Comparison of ENCODE assay signal across 1 cellular context in genomic region chr16:19110537-19111391, GRCh38.
A peak's percentile ranks its signal among the peaks of the same experiment; 100 is the strongest.
TF ChIP-seq lines count a peak whose summit lies in the region.

No MANE protein-coding gene starts in this region.

TF ChIP-seq in HepG2, 621 proteins besides CTCF, POLR2A, EP300 and RAD21 (continued from another document and continues in another):
- TF ChIP-seq, protein P1, sequence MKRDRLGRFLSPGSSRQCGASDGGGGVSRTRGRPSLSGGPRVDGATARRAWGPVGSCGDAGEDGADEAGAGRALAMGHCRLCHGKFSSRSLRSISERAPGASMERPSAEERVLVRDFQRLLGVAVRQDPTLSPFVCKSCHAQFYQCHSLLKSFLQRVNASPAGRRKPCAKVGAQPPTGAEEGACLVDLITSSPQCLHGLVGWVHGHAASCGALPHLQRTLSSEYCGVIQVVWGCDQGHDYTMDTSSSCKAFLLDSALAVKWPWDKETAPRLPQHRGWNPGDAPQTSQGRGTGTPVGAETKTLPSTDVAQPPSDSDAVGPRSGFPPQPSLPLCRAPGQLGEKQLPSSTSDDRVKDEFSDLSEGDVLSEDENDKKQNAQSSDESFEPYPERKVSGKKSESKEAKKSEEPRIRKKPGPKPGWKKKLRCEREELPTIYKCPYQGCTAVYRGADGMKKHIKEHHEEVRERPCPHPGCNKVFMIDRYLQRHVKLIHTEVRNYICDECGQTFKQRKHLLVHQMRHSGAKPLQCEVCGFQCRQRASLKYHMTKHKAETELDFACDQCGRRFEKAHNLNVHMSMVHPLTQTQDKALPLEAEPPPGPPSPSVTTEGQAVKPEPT (CRISPR knock-in tag; IDR thresholded peaks at IDR 0.05; ENCODE audit: low read depth), result no peak
- TF ChIP-seq PLSCR1 (CRISPR knock-in tag; IDR thresholded peaks at IDR 0.05; ENCODE audit: borderline replicate concordance) (no peak), LRRFIP1 (CRISPR knock-in tag; conservative IDR thresholded peaks at IDR 0.05) (no peak), MBD4 (IDR thresholded peaks at IDR 0.05; ENCODE audit: borderline replicate concordance, low read length) (no peak), ZNF407 (CRISPR knock-in tag; IDR thresholded peaks at IDR 0.05; ENCODE audit: not compliant biosample characterization) (no peak), GMEB1 (CRISPR knock-in tag; IDR thresholded peaks at IDR 0.05; ENCODE audit: borderline replicate concordance) (no peak), KLF12 (CRISPR knock-in tag; IDR thresholded peaks at IDR 0.05; ENCODE audit: borderline replicate concordance) (0 out of 2 replicates have a peak, but pooled peaks have one; percentile 35), THAP8 (CRISPR knock-in tag; IDR thresholded peaks at IDR 0.05; ENCODE audit: borderline replicate concordance) (no peak), SIX1 (CRISPR knock-in tag; IDR thresholded peaks at IDR 0.05; ENCODE audit: borderline replicate concordance) (peak; percentile 6; the same call in 1 of the 2 replicates), SOX6 (IDR thresholded peaks at IDR 0.05) (no peak), SOX6 (CRISPR knock-in tag; IDR thresholded peaks at IDR 0.05) (peak; percentile 32; the same call in 1 of the 2 replicates), ZNF207 (IDR thresholded peaks at IDR 0.05; ENCODE audit: borderline replicate concordance) (no peak), SMARCC2 (IDR thresholded peaks at IDR 0.05) (no peak), ARID3A (IDR thresholded peaks at IDR 0.05; ENCODE audit: low read depth, low read length) (peak; percentile 84), ZNF292 (CRISPR knock-in tag; IDR thresholded peaks at IDR 0.05; ENCODE audit: borderline replicate concordance, low read depth) (no peak), ZNF790 (CRISPR knock-in tag; IDR thresholded peaks at IDR 0.05; ENCODE audit: borderline replicate concordance) (no peak), HOXA3 (CRISPR knock-in tag; IDR thresholded peaks at IDR 0.05) (no peak), ZNF788 (CRISPR knock-in tag; IDR thresholded peaks at IDR 0.05; ENCODE audit: borderline replicate concordance) (0 out of 2 replicates have a peak, but pooled peaks have one; percentile 9), ZNF766 (CRISPR knock-in tag; IDR thresholded peaks at IDR 0.05; ENCODE audit: borderline replicate concordance) (no peak), ATM (IDR thresholded peaks at IDR 0.05; ENCODE audit: borderline replicate concordance) (no peak), ZNF256 (CRISPR knock-in tag; conservative IDR thresholded peaks at IDR 0.05) (no peak), CENPT (CRISPR knock-in tag; IDR thresholded peaks at IDR 0.05; ENCODE audit: low read depth) (no peak), ZFX (CRISPR knock-in tag; IDR thresholded peaks at IDR 0.05; ENCODE audit: low read depth) (no peak; the same call in 1 of the 2 replicates), ASH2L (IDR thresholded peaks at IDR 0.05; ENCODE audit: insufficient read length, low read depth, low read length) (peak; percentile 45)
- TF ChIP-seq, protein P2, sequence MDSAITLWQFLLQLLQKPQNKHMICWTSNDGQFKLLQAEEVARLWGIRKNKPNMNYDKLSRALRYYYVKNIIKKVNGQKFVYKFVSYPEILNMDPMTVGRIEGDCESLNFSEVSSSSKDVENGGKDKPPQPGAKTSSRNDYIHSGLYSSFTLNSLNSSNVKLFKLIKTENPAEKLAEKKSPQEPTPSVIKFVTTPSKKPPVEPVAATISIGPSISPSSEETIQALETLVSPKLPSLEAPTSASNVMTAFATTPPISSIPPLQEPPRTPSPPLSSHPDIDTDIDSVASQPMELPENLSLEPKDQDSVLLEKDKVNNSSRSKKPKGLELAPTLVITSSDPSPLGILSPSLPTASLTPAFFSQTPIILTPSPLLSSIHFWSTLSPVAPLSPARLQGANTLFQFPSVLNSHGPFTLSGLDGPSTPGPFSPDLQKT (CRISPR knock-in tag; IDR thresholded peaks at IDR 0.05; ENCODE audit: borderline replicate concordance), result no peak
- TF ChIP-seq, protein P3, sequence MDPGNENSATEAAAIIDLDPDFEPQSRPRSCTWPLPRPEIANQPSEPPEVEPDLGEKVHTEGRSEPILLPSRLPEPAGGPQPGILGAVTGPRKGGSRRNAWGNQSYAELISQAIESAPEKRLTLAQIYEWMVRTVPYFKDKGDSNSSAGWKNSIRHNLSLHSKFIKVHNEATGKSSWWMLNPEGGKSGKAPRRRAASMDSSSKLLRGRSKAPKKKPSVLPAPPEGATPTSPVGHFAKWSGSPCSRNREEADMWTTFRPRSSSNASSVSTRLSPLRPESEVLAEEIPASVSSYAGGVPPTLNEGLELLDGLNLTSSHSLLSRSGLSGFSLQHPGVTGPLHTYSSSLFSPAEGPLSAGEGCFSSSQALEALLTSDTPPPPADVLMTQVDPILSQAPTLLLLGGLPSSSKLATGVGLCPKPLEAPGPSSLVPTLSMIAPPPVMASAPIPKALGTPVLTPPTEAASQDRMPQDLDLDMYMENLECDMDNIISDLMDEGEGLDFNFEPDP (CRISPR knock-in tag; conservative IDR thresholded peaks at IDR 0.05), result no peak
- TF ChIP-seq, protein P4, sequence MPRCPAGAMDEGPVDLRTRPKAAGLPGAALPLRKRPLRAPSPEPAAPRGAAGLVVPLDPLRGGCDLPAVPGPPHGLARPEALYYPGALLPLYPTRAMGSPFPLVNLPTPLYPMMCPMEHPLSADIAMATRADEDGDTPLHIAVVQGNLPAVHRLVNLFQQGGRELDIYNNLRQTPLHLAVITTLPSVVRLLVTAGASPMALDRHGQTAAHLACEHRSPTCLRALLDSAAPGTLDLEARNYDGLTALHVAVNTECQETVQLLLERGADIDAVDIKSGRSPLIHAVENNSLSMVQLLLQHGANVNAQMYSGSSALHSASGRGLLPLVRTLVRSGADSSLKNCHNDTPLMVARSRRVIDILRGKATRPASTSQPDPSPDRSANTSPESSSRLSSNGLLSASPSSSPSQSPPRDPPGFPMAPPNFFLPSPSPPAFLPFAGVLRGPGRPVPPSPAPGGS (CRISPR knock-in tag; IDR thresholded peaks at IDR 0.05), result no peak
- TF ChIP-seq, protein P5, sequence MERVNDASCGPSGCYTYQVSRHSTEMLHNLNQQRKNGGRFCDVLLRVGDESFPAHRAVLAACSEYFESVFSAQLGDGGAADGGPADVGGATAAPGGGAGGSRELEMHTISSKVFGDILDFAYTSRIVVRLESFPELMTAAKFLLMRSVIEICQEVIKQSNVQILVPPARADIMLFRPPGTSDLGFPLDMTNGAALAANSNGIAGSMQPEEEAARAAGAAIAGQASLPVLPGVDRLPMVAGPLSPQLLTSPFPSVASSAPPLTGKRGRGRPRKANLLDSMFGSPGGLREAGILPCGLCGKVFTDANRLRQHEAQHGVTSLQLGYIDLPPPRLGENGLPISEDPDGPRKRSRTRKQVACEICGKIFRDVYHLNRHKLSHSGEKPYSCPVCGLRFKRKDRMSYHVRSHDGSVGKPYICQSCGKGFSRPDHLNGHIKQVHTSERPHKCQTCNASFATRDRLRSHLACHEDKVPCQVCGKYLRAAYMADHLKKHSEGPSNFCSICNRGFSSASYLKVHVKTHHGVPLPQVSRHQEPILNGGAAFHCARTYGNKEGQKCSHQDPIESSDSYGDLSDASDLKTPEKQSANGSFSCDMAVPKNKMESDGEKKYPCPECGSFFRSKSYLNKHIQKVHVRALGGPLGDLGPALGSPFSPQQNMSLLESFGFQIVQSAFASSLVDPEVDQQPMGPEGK (CRISPR knock-in tag; IDR thresholded peaks at IDR 0.05), result peak; percentile 75
